In genomic region chr15:98530570-98530969, GRCh38 we compare ENCODE assay signal across 25 cellular contexts.
DNase-seq lines count a peak whose midpoint lies in the region; ATAC-seq and TF ChIP-seq lines count a peak whose summit lies in the region.
"Had no signal": no experiment of that assay in that cellular context is flagged by ENCODE, and none has a peak within 500 bp of the region (broad histone marks: within the 10 kb centered on the region; RNA-seq: fewer than 3 reads in every experiment).

No MANE protein-coding gene starts in this region.

- no peaks in the 10 kb centered on the region for H3K9me3 Mint-ChIP-seq in type B pancreatic cell
- H3K9me3 Mint-ChIP-seq: activated CD8-positive, alpha-beta T cell treated with anti-CD3 and anti-CD28 coated beads for 36 hours; activated T-helper 2 cell treated with anti-CD3 and anti-CD28 coated beads, Interferon-gamma antibody, Interleukin-2, Interleukin-4, amounts not matched to agents 10 μg/mL and 5 μg/mL and 100 μg/mL, durations not matched to agents 14 hours and 24 hours and 36 hours; effector memory CD8-positive, alpha-beta T cell; natural killer cell treated with Interleukin-12 subunit alpha and Interleukin-12 subunit beta and Interleukin-15 and Interleukin-18, amount 100 ng/mL, for 72 hours; stimulated activated naive CD8-positive, alpha-beta T cell treated with anti-CD3 and anti-CD28 coated beads, Interleukin-15, amount 100 ng/mL, for 72 hours had no signal

- H3K27ac ChIP-seq in HEK293 (ENCODE audit: extremely low read depth, low read depth, low read length): no peak overlapping the region

- H3K4me1 Mint-ChIP-seq in type B pancreatic cell (ENCODE audit: unreplicated experiment): no peaks in the 10 kb centered on the region
- H3K4me1 Mint-ChIP-seq: CD8-positive, alpha-beta memory T cell; stimulated activated naive CD8-positive, alpha-beta T cell treated with anti-CD3 and anti-CD28 coated beads, Interleukin-15, amount 100 ng/mL, for 72 hours had no signal

- H3K27me3 Mint-ChIP-seq in type B pancreatic cell: peaks cover 17% of the 10 kb centered on the region

- H3K4me1 ChIP-seq in HEK293 (ENCODE audit: control insufficient read depth, insufficient read depth, low read length): no peaks in the 10 kb centered on the region

- no peaks in the 10 kb centered on the region for H3K36me3 ChIP-seq in HEK293 (ENCODE audit: control insufficient read depth in 2 of 2, insufficient read depth in 1 of 2, low read length in 2 of 2)

- DNase-seq in GM12865 (ENCODE audit: low read depth) (peak; percentile 55), head of caudate nucleus (peak in 35 of 42 donors; percentile 21 to 84 (median 49)), type B pancreatic cell (ENCODE audit: extremely low spot score, unreplicated experiment) (no peak), NCI-H446 (lab: John Stamatoyannopoulos, UW) (no peak), SW 1271 (lab: John Stamatoyannopoulos, UW) (no peak)
- DNase-seq: activated CD4-positive, CD25-positive, alpha-beta regulatory T cell; activated CD8-positive, alpha-beta memory T cell treated with anti-CD3 and anti-CD28 coated beads, Interleukin-2, amount 50 U/mL, for 48 hours; activated CD8-positive, alpha-beta T cell treated with anti-CD3 and anti-CD28 coated beads for 36 hours; CD8-positive, alpha-beta memory T cell; central memory CD4-positive, alpha-beta T cell; DMS 273 treated with DMSO at 0.1 percent for 48 hours; effector memory CD8-positive, alpha-beta T cell; erythroblast; Karpas-422; mammary epithelial cell; NCI-H2029; NCI-H526 treated with DMSO at 0.1 percent for 48 hours; Right ventricle myocardium superior; stimulated activated naive CD8-positive, alpha-beta T cell treated with anti-CD3 and anti-CD28 coated beads, Interleukin-15, amount 100 ng/mL, for 72 hours; T-helper 17 cell had no signal

- CTCF ChIA-PET in HEK293 (lab: Yijun Ruan, JAX): interaction anchor here (0.6 to 1.1 kb wide), 4 partner anchors 7 to 532 kb away, joined by 3 to 4 read pairs (median 4); no protein-coding TSS in a partner anchor

- no peak overlapping the region for H3K4me3 Mint-ChIP-seq in type B pancreatic cell
- H3K4me3 Mint-ChIP-seq: activated CD8-positive, alpha-beta T cell treated with anti-CD3 and anti-CD28 coated beads for 36 hours; CD8-positive, alpha-beta memory T cell; effector memory CD8-positive, alpha-beta T cell; natural killer cell treated with Interleukin-12 subunit alpha and Interleukin-12 subunit beta and Interleukin-15 and Interleukin-18, amount 100 ng/mL, for 72 hours; stimulated activated naive CD8-positive, alpha-beta T cell treated with anti-CD3 and anti-CD28 coated beads, Interleukin-15, amount 100 ng/mL, for 72 hours; T-helper 17 cell had no signal

- no peaks in the 10 kb centered on the region for H3K36me3 Mint-ChIP-seq in type B pancreatic cell
- H3K36me3 Mint-ChIP-seq: CD8-positive, alpha-beta memory T cell; natural killer cell treated with Interleukin-12 subunit alpha and Interleukin-12 subunit beta and Interleukin-15 and Interleukin-18, amount 100 ng/mL, for 72 hours had no signal

- TF ChIP-seq CTCF in GM12865 (IDR thresholded peaks at IDR 0.05; ENCODE audit: insufficient read depth, low read depth, low read length, missing control alignments) (no peak), HEK293 (tag by site-specific recombination; IDR thresholded peaks at IDR 0.05) (no peak), type B pancreatic cell (conservative IDR thresholded peaks at IDR 0.05) (no peak)

- intact Hi-C loops in head of caudate nucleus (cut with DNase I): no loop called here

- peak; percentile 84 for ATAC-seq in GM18499 (IDR thresholded peaks at IDR 0.05; ENCODE audit: insufficient read depth, unreplicated experiment)
- ATAC-seq: activated CD8-positive, alpha-beta T cell treated with anti-CD3 and anti-CD28 coated beads for 36 hours; effector memory CD8-positive, alpha-beta T cell; natural killer cell treated with Interleukin-12 subunit alpha and Interleukin-12 subunit beta and Interleukin-15 and Interleukin-18, amount 100 ng/mL, for 72 hours; SK-N-SH treated with all-trans-retinoic acid at 6 μM for 48 hours; stimulated activated naive CD8-positive, alpha-beta T cell treated with anti-CD3 and anti-CD28 coated beads, Interleukin-15, amount 100 ng/mL, for 72 hours; T-helper 17 cell had no signal

- no peak overlapping the region for H3K27ac Mint-ChIP-seq in type B pancreatic cell
- H3K27ac Mint-ChIP-seq: activated CD8-positive, alpha-beta T cell treated with anti-CD3 and anti-CD28 coated beads for 36 hours; activated T-helper 2 cell treated with anti-CD3 and anti-CD28 coated beads, Interferon-gamma antibody, Interleukin-2, Interleukin-4, amounts not matched to agents 10 μg/mL and 5 μg/mL and 100 μg/mL, durations not matched to agents 14 hours and 24 hours and 36 hours; CD8-positive, alpha-beta memory T cell; effector memory CD8-positive, alpha-beta T cell; natural killer cell treated with Interleukin-12 subunit alpha and Interleukin-12 subunit beta and Interleukin-15 and Interleukin-18, amount 100 ng/mL, for 72 hours; stimulated activated naive CD8-positive, alpha-beta T cell treated with anti-CD3 and anti-CD28 coated beads, Interleukin-15, amount 100 ng/mL, for 72 hours; T-helper 17 cell had no signal

- H3K9me3 ChIP-seq in HEK293 (ENCODE audit: control insufficient read depth, insufficient read depth, low read depth, low read length): no peaks in the 10 kb centered on the region

- POLR2A ChIA-PET in HEK293 (lab: Yijun Ruan, JAX): no interaction called here

- H3K4me3 ChIP-seq in GM12865 (ENCODE audit: low read depth, low read length): no peak overlapping the region
- no peak overlapping the region for H3K4me3 ChIP-seq in HEK293 (ENCODE audit: low read depth, low read length)

TF ChIP-seq in HEK293, 187 proteins besides CTCF, POLR2A, EP300 and RAD21:
- TF ChIP-seq ZFHX2 (tag by site-specific recombination; conservative IDR thresholded peaks at IDR 0.05) (peak; percentile 51), KLF7 (tag by site-specific recombination; IDR thresholded peaks at IDR 0.05; ENCODE audit: borderline replicate concordance) (no peak)

Comparison
In these comparisons a context has a peak if more than half of its experiments do, and no peak if none do; other contexts are left out.
1. DNase-seq: peak in GM12865 (single experiment) and head of caudate nucleus (35 of 42); none in type B pancreatic cell (single experiment), NCI-H446 (0 of 2) and SW 1271 (0 of 2).